ENCODE assay signal across 20 cellular contexts in genomic region chr1:246213502-246213901, GRCh38.
"Had no signal": no experiment of that assay in that cellular context is flagged by ENCODE, and none has a peak within 500 bp of the region (broad histone marks: within the 10 kb centered on the region; RNA-seq: fewer than 3 reads in every experiment).

No MANE protein-coding gene starts in this region.

- H3K9me3 ChIP-seq: gastrocnemius medialis, heart right ventricle, neutrophil, sigmoid colon, thoracic aorta had no signal

- FAIRE-seq: endometrium, urothelium cell line had no signal

- H3K27me3 ChIP-seq: gastrocnemius medialis, heart right ventricle, neutrophil, sigmoid colon had no signal

- H3K4me1 ChIP-seq: gastrocnemius medialis, sigmoid colon had no signal

- ATAC-seq: esophagus mucosa; gastrocnemius medialis; heart right ventricle; naive thymus-derived CD4-positive, alpha-beta T cell; stimulated activated naive B cell treated with anti-CD40 and anti-IgM and Interleukin-4, amounts not matched to agents 10 μg/mL and 1 μg/mL and 100 μg/mL, for 72 hours; stimulated activated naive CD8-positive, alpha-beta T cell treated with anti-CD3 and anti-CD28 coated beads, Interleukin-15, amount 100 ng/mL, for 72 hours had no signal

- H3K4me3 ChIP-seq: gastrocnemius medialis, heart right ventricle, sigmoid colon, skin epidermis, thoracic aorta had no signal

- H3K27ac ChIP-seq: gastrocnemius medialis, heart right ventricle, neutrophil, sigmoid colon, thoracic aorta had no signal

- DNase-seq: cortex of kidney; effector memory CD4-positive, alpha-beta T cell; gastrocnemius medialis; heart right ventricle; hypothalamus; kidney glomerular epithelial cell; naive thymus-derived CD4-positive, alpha-beta T cell; posterior cingulate gyrus; sigmoid colon; stimulated activated CD4-positive, alpha-beta T cell treated with anti-CD3 and anti-CD28 coated beads, Interleukin-2, amount 100 ng/mL, for 24 hours; stimulated activated CD4-positive, alpha-beta T cell treated with anti-CD3 and anti-CD28 coated beads, Interleukin-4, amount 100 ng/mL, for 4 hours; stimulated activated naive B cell treated with anti-CD40 and anti-IgM and Interleukin-4, amounts not matched to agents 10 μg/mL and 1 μg/mL and 100 μg/mL, for 72 hours; stimulated activated naive CD8-positive, alpha-beta T cell treated with anti-CD3 and anti-CD28 coated beads, Interleukin-15, amount 100 ng/mL, for 72 hours; substantia nigra had no signal

- H3K36me3 ChIP-seq: gastrocnemius medialis, heart right ventricle, neutrophil, sigmoid colon, thoracic aorta had no signal
